In the genomic region with DNA sequence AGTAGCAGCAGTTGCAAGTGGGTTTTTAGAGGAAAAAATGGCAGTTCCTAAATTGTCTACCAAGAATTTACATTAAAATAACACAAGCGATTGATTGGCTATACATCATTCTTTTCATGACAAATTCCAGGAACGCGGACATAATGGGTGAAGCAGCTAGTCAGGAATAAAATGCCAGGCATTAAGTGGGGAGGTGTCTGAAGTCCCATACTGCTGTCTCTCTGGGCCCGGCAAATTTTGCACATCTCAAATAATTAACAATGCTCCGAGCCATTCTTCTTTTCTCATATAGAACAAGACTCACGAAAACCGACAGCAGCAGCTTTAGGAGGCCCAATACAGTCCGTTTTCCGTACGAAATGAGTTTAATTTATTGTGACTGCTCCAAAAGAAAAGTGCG, we compare ENCODE assay signal across 8 cellular contexts. TPM values are rescaled to one million over a fixed set of nuclear protein-coding genes. Genes with fewer than 3 reads are reported as not detected.
DNase-seq lines count a peak whose midpoint lies in the region; ATAC-seq and TF ChIP-seq lines count a peak whose summit lies in the region.

No MANE protein-coding gene starts in this region.

- peak overlapping the region; percentile 92 to 98 for H3K4me3 Mint-ChIP-seq in CD14-positive monocyte
- peak overlapping the region; percentile 100 for H3K4me3 Mint-ChIP-seq in neural crest cell

- H3K27me3 Mint-ChIP-seq in CD14-positive monocyte (ENCODE audit: low read depth in 3 of 3) (no peaks in the 10 kb centered on the region), neural crest cell (ENCODE audit: low read depth) (no peaks in the 10 kb centered on the region)

- DNase-seq in CD14-positive monocyte (ENCODE audit: low spot score) (no peak), NB4 (ENCODE audit: low read depth) (no peak), neural crest cell (ENCODE audit: low read depth, low spot score) (no peak), left colon (no peak), mesenteric fat pad (ENCODE audit: low spot score) (no peak)
- no peak for DNase-seq in stimulated activated naive CD4-positive, alpha-beta T cell (lab: John Stamatoyannopoulos, UW)

- peaks cover 25 to 51% of the 10 kb centered on the region in 2 donors for H3K36me3 Mint-ChIP-seq in CD14-positive monocyte
- peaks cover 13% of the 10 kb centered on the region for H3K36me3 Mint-ChIP-seq in neural crest cell (ENCODE audit: low read depth)

- peaks cover 50% of the 10 kb centered on the region for H3K4me1 Mint-ChIP-seq in CD14-positive monocyte
- peaks cover 37% of the 10 kb centered on the region for H3K4me1 Mint-ChIP-seq in neural crest cell

- intact Hi-C loops in CD14-positive monocyte (cut with micrococcal nuclease) (loop anchor here (5.0 kb wide), 2 partner anchors 32 to 148 kb away; partner anchors contain the start of genes RPS29 (in 2 of the 2) and KLHDC2 (in 1 of the 2)), left colon (cut with DNase I, micrococcal nuclease) (no loop called here)

- TF ChIP-seq POLR2A in NB4 (IDR thresholded peaks at IDR 0.05; ENCODE audit: extremely low read depth, insufficient read length): no peak

- TF ChIP-seq CTCF in CD14-positive monocyte (IDR thresholded peaks at IDR 0.05) (no peak), NB4 (IDR thresholded peaks at IDR 0.05; ENCODE audit: low read depth, low read length) (no peak), neural crest cell (conservative IDR thresholded peaks at IDR 0.05) (no peak)

- H3K27ac Mint-ChIP-seq in CD14-positive monocyte (peak overlapping the region; percentile 97 to 99 (median 99)), neural crest cell (ENCODE audit: unreplicated experiment) (peak overlapping the region; percentile 98)

- peaks cover 12% of the 10 kb centered on the region for H3K36me3 ChIP-seq in ectodermal cell (ENCODE audit: control insufficient read depth, insufficient read depth, low read length)

- peak overlapping the region; percentile 93 for H3K27ac ChIP-seq in ectodermal cell (ENCODE audit: insufficient read depth, low read depth, low read length, poor library complexity, severe bottlenecking)

- H3K4me1 ChIP-seq in ectodermal cell (ENCODE audit: control insufficient read depth, insufficient read depth, low read length): peaks cover 9% of the 10 kb centered on the region

- no peak for ATAC-seq in left colon
- ATAC-seq in GM19467 (IDR thresholded peaks at IDR 0.05; ENCODE audit: unreplicated experiment): no peak

- H3K9me3 Mint-ChIP-seq in CD14-positive monocyte (peaks cover 0 to 2% (median 0%) of the 10 kb centered on the region in 7 donors), neural crest cell (no peaks in the 10 kb centered on the region)

- no peaks in the 10 kb centered on the region for H3K9me3 ChIP-seq in ectodermal cell (ENCODE audit: control insufficient read depth, low read length)

- H3K27me3 ChIP-seq in ectodermal cell (ENCODE audit: control insufficient read depth, insufficient read depth, low read length, poor library complexity, severe bottlenecking): no peaks in the 10 kb centered on the region

- WGBS in ectodermal cell, 2 experiments: 1% methylated on average over 11 of the region's 11 CpGs

- H3K4me3 ChIP-seq in NB4 (ENCODE audit: low read depth, low read length): peak overlapping the region; percentile 85
- peak overlapping the region; percentile 93 for H3K4me3 ChIP-seq in ectodermal cell (ENCODE audit: insufficient read depth, low read depth, low read length)

RNA-seq across cellular contexts. Expression of gene RPL36AL, which starts 0.7 kb away (rescaled TPM):
- polyA plus RNA-seq in CD14-positive monocyte: 100 to 1,000 TPM; 408 to 454 TPM
- polyA plus RNA-seq in ectodermal cell (2013, experiment 1 of 4): 175 TPM
- polyA plus RNA-seq in ectodermal cell (2013, experiment 2 of 4): 198 TPM
- 164 TPM for polyA plus RNA-seq in ectodermal cell (2013, experiment 3 of 4)
- 172 TPM for polyA plus RNA-seq in ectodermal cell (2013, experiment 4 of 4)
- total RNA-seq in neural crest cell (147 and 151 TPM in 2 replicates), left colon (100 to 1,000 TPM; 195 to 213 TPM), mesenteric fat pad (138 TPM)

RNA-seq across cellular contexts. Expression of gene MGAT2, which starts 0.9 kb away (rescaled TPM):
- 10 to 100 TPM; 36.3 to 38.0 TPM for polyA plus RNA-seq in CD14-positive monocyte
- polyA plus RNA-seq in ectodermal cell (2013, experiment 1 of 4): 24.5 TPM
- polyA plus RNA-seq in ectodermal cell (2013, experiment 2 of 4): 25.0 TPM
- polyA plus RNA-seq in ectodermal cell (2013, experiment 3 of 4): 20.6 TPM
- polyA plus RNA-seq in ectodermal cell (2013, experiment 4 of 4): 21.6 TPM
- total RNA-seq in neural crest cell (31.8 and 32.3 TPM in 2 replicates), left colon (10 to 100 TPM; 50.5 to 70.4 TPM), mesenteric fat pad (36.5 TPM)

RNA-seq across cellular contexts. Expression of gene DNAAF2, which starts 15.3 kb away (rescaled TPM):
- 1 to 10 TPM; 6.8 to 6.9 TPM for polyA plus RNA-seq in CD14-positive monocyte
- 21.5 TPM for polyA plus RNA-seq in ectodermal cell (2013, experiment 1 of 4)
- 22.7 TPM for polyA plus RNA-seq in ectodermal cell (2013, experiment 2 of 4)
- polyA plus RNA-seq in ectodermal cell (2013, experiment 3 of 4): 21.6 TPM
- polyA plus RNA-seq in ectodermal cell (2013, experiment 4 of 4): 23.2 TPM
- total RNA-seq in neural crest cell (18.9 and 20.4 TPM in 2 replicates), left colon (10 to 100 TPM in 1 of 2 donors, 1 to 10 TPM in 1; 7.7 to 13.5 TPM), mesenteric fat pad (7.5 TPM)

RNA-seq across cellular contexts. Expression of gene LRR1, which starts 21.0 kb away (rescaled TPM):
- polyA plus RNA-seq in CD14-positive monocyte: 10 to 100 TPM; 10.5 to 12.7 TPM
- polyA plus RNA-seq in ectodermal cell (2013, experiment 1 of 4): 25.3 TPM
- polyA plus RNA-seq in ectodermal cell (2013, experiment 2 of 4): 24.7 TPM
- polyA plus RNA-seq in ectodermal cell (2013, experiment 3 of 4): 25.0 TPM
- polyA plus RNA-seq in ectodermal cell (2013, experiment 4 of 4): 23.4 TPM
- 40.2 and 42.9 TPM in 2 replicates for total RNA-seq in neural crest cell
- total RNA-seq in left colon: 10 to 100 TPM; 18.2 to 26.7 TPM
- 12.0 TPM for total RNA-seq in mesenteric fat pad

RNA-seq across cellular contexts. Expression of gene RPS29, which starts 33.5 kb away (rescaled TPM):
- polyA plus RNA-seq in CD14-positive monocyte: 1,000 to 10,000 TPM; 2,325 to 2,965 TPM
- 3,573 TPM for polyA plus RNA-seq in ectodermal cell (2013, experiment 1 of 4)
- 4,020 TPM for polyA plus RNA-seq in ectodermal cell (2013, experiment 2 of 4)
- 3,707 TPM for polyA plus RNA-seq in ectodermal cell (2013, experiment 3 of 4)
- polyA plus RNA-seq in ectodermal cell (2013, experiment 4 of 4): 4,204 TPM
- total RNA-seq in neural crest cell (1,386 and 1,393 TPM in 2 replicates), left colon (1,000 to 10,000 TPM; 1,252 to 1,368 TPM), mesenteric fat pad (1,006 TPM)

Comparison
In these comparisons a context has a peak if more than half of its experiments do, and no peak if none do; other contexts are left out.
1. intact Hi-C loops: an anchor here in CD14-positive monocyte (5.0 kb wide); none called in left colon.